1 cellular context compared by ENCODE assay signal in genomic region chr16:11010576-11011221, GRCh38.
TF ChIP-seq lines count a peak whose summit lies in the region.

No MANE protein-coding gene starts in this region.

TF ChIP-seq in IMR-90, 13 proteins besides CTCF, POLR2A, EP300 and RAD21 (continued from another document):
- no peak for TF ChIP-seq ELK1 (IDR thresholded peaks at IDR 0.05; ENCODE audit: borderline replicate concordance, low read depth, low read length)
- TF ChIP-seq MAFK (IDR thresholded peaks at IDR 0.05; ENCODE audit: low read depth, low read length) = no peak
- TF ChIP-seq SMC3 (IDR thresholded peaks at IDR 0.05; ENCODE audit: low read depth, low read length) = no peak
- no peak for TF ChIP-seq CHD1 (IDR thresholded peaks at IDR 0.05; ENCODE audit: low read depth, low read length)
- TF ChIP-seq USF2 (IDR thresholded peaks at IDR 0.05; ENCODE audit: low read depth, low read length) = no peak
- no peak for TF ChIP-seq FOS (IDR thresholded peaks at IDR 0.05; ENCODE audit: low read depth, low read length)
- TF ChIP-seq BHLHE40 (IDR thresholded peaks at IDR 0.05; ENCODE audit: low read depth, low read length) = no peak
- TF ChIP-seq MXI1 (IDR thresholded peaks at IDR 0.05; ENCODE audit: borderline replicate concordance, low read depth, low read length) = no peak
- TF ChIP-seq RCOR1 (IDR thresholded peaks at IDR 0.05; ENCODE audit: insufficient replicate concordance, low read length) = no peak
- TF ChIP-seq RFX5 (IDR thresholded peaks at IDR 0.05; ENCODE audit: low read depth, low read length) = no peak
- TF ChIP-seq CEBPB (IDR thresholded peaks at IDR 0.05; ENCODE audit: low read depth, low read length) = no peak
